ENCODE assay signal across 9 cellular contexts in the genomic region with DNA sequence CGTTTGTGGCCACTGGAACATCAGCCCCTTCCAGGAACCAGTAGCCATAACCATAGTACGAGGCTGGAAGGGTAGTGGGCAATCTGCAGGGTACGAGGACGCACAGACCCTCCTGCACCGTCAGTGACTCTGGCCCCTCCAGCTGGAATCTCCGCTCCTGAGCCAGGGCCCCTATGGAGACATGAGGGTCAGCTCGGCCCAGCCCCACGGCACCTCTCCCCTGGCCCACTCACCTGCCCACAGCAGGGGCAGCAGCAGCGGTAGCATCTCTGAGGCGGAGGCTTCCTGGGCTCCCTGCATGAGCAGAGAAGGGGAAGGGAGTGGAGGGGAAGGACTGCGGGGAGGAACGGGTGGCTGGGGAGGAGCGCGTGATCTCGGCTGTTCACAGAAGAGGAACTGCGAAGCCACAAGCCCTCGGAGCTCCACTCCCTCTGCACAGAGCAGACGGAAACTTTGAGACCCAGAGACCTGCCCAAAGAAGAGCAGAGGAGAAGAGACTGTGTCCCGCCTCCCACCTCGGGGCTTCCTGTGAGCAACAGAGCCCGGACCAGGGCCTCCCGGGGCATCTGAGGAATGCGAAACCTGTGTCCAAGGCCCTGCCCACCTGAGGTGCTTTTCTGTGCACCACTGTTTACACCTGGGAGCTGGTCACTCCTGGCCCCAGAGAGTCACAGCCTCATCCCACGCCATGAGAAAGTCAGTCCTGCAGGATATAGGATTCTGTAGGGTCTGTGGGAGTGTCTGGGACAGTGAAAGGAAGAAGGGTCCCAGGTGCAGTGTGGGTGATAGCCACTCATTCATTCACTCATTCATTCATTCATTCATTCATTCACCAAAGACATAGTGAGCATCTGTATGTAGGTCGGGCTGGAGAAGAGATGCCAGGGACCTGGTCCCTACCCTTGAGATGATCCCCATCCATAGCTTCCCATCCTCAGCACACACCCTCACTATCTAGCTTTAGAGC. TPM values are rescaled to one million over a fixed set of nuclear protein-coding genes. Genes with fewer than 3 reads are reported as not detected.
DNase-seq lines count a peak whose midpoint lies in the region; ATAC-seq and FAIRE-seq lines count a peak whose summit lies in the region.
"Had no signal": no experiment of that assay in that cellular context is flagged by ENCODE, and none has a peak within 500 bp of the region (broad histone marks: within the 10 kb centered on the region; RNA-seq: fewer than 3 reads in every experiment).

SIGLEC6 (minus strand) TSS at position 322 of the 967 bp plus-strand sequence; CDS start at position 300, 22 bp downstream.

- no peaks in the 10 kb centered on the region for H3K4me1 ChIP-seq in CD4-positive, CD25-positive, alpha-beta regulatory T cell (ENCODE audit: control insufficient read depth, insufficient read depth, low read length, poor library complexity, severe bottlenecking)
- H3K4me1 ChIP-seq in small intestine (ENCODE audit: control insufficient read depth in 2 of 2, insufficient read depth in 1 of 2, low read depth in 1 of 2, low read length in 1 of 2), result no peaks in the 10 kb centered on the region
- H3K4me1 ChIP-seq in HAP-1, result no peaks in the 10 kb centered on the region

- H3K27me3 Mint-ChIP-seq in CD4-positive, CD25-positive, alpha-beta regulatory T cell, result peaks cover 21% of the 10 kb centered on the region

- no peak within 1 kb of the TSS for H3K27ac ChIP-seq in CD4-positive, CD25-positive, alpha-beta regulatory T cell (ENCODE audit: insufficient read depth, low read length, poor library complexity, severe bottlenecking)
- H3K27ac ChIP-seq in small intestine (ENCODE audit: low read depth in 1 of 2, low read length in 1 of 2), result no peak within 1 kb of the TSS

- WGBS in small intestine, 3 donors, result 30 to 32% (median 31%) methylated on average over 25 of the region's 25 CpGs

- ATAC-seq in CD4-positive, CD25-positive, alpha-beta regulatory T cell (ENCODE audit: low read depth in 2 of 2), result peak; percentile 50 to 70
- ATAC-seq in GM21367 (IDR thresholded peaks at IDR 0.05; ENCODE audit: unreplicated experiment), result peak; percentile 73

- peak in 1 of 3 donors; percentile 4 for DNase-seq in CD4-positive, CD25-positive, alpha-beta regulatory T cell
- DNase-seq in OCI-M1 (lab: John Stamatoyannopoulos, UW) (peak; percentile 98), iPS-NIHi7 (ENCODE audit: extremely low spot score) (peak; percentile 25), small intestine (no peak), NCI-H524 treated with DMSO at 0.1 percent for 48 hours (lab: John Stamatoyannopoulos, UW) (no peak), NCI-H2196 treated with DMSO at 0.1 percent for 48 hours (lab: John Stamatoyannopoulos, UW; ENCODE audit: unreplicated experiment) (no peak), HAP-1 (ENCODE audit: low spot score in 2 of 2) (no peak)

- H3K4me1 Mint-ChIP-seq in CD4-positive, CD25-positive, alpha-beta regulatory T cell, result no peaks in the 10 kb centered on the region

- FAIRE-seq in small intestine (lab: Jason Lieb, UNC), result no peak

- H3K9me3 Mint-ChIP-seq in CD4-positive, CD25-positive, alpha-beta regulatory T cell, result peaks cover 0 to 12% (median 5%) of the 10 kb centered on the region in 7 donors

- H3K4me3 Mint-ChIP-seq in CD4-positive, CD25-positive, alpha-beta regulatory T cell, result no peak within 1 kb of the TSS

- H3K9me3 ChIP-seq in CD4-positive, CD25-positive, alpha-beta regulatory T cell (ENCODE audit: control insufficient read depth in 2 of 2, low read length in 2 of 2), result no peaks in the 10 kb centered on the region
- no peaks in the 10 kb centered on the region for H3K9me3 ChIP-seq in small intestine (ENCODE audit: control insufficient read depth, low read depth)
- no peaks in the 10 kb centered on the region for H3K9me3 ChIP-seq in HAP-1

- H3K27ac Mint-ChIP-seq in CD4-positive, CD25-positive, alpha-beta regulatory T cell, result no peak within 1 kb of the TSS

- H3K36me3 Mint-ChIP-seq in CD4-positive, CD25-positive, alpha-beta regulatory T cell, result no peaks in the 10 kb centered on the region

- H3K4me3 ChIP-seq in CD4-positive, CD25-positive, alpha-beta regulatory T cell (ENCODE audit: low read depth, low read length), result no peak within 1 kb of the TSS
- H3K4me3 ChIP-seq in small intestine (ENCODE audit: low read depth in 1 of 2, low read length in 2 of 2) (no peak within 1 kb of the TSS), HAP-1 (no peak within 1 kb of the TSS)

- no peaks in the 10 kb centered on the region for H3K27me3 ChIP-seq in CD4-positive, CD25-positive, alpha-beta regulatory T cell (ENCODE audit: control insufficient read depth, insufficient read depth, low read length)
- peaks cover 0 to 3% of the 10 kb centered on the region in 2 donors for H3K27me3 ChIP-seq in small intestine (ENCODE audit: control insufficient read depth in 2 of 2, insufficient read depth in 2 of 2, low read length in 2 of 2)
- peaks cover 15% of the 10 kb centered on the region for H3K27me3 ChIP-seq in HAP-1 (ENCODE audit: low read depth)

- no peaks in the 10 kb centered on the region for H3K36me3 ChIP-seq in CD4-positive, CD25-positive, alpha-beta regulatory T cell (ENCODE audit: control insufficient read depth, insufficient read depth, low read length)
- H3K36me3 ChIP-seq in small intestine (ENCODE audit: control insufficient read depth in 2 of 2, insufficient read depth in 2 of 2, low read length in 2 of 2) (no peaks in the 10 kb centered on the region), HAP-1 (replicated peaks) (no peaks in the 10 kb centered on the region)

- in situ Hi-C loops in HAP-1 (cut with MboI; ENCODE audit: low sequenced_read_pairs), result no loop called here

RNA-seq across cellular contexts. Expression of gene SIGLEC6, which starts in this region (rescaled TPM):
- not detected for total RNA-seq in CD4-positive, CD25-positive, alpha-beta regulatory T cell
- not detected for polyA plus RNA-seq in CD4-positive, CD25-positive, alpha-beta regulatory T cell
- under 1 TPM in 1 of 3 donors, not detected in 2; 0.76 TPM for polyA plus RNA-seq in small intestine
- total RNA-seq: dermis microvascular lymphatic vessel endothelial cell had no signal

Comparison
In these comparisons a context has a peak if more than half of its experiments do, and no peak if none do; other contexts are left out.
1. Peak in ATAC-seq in CD4-positive, CD25-positive, alpha-beta regulatory T cell; RNA of the gene not detected or under 1 TPM.
2. DNase-seq: peak in OCI-M1 (single experiment) and iPS-NIHi7 (single experiment); none in small intestine (single experiment), NCI-H524 treated with DMSO at 0.1 percent for 48 hours (single experiment), NCI-H2196 treated with DMSO at 0.1 percent for 48 hours (single experiment) and HAP-1 (0 of 2).